Comparison of ENCODE assay signal across 17 cellular contexts in genomic region chr10:44292390-44293002, GRCh38.
A peak's percentile ranks its signal among the peaks of the same experiment; 100 is the strongest.
DNase-seq lines count a peak whose midpoint lies in the region; ATAC-seq and TF ChIP-seq lines count a peak whose summit lies in the region.
"Had no signal": no experiment of that assay in that cellular context is flagged by ENCODE, and none has a peak within 500 bp of the region (broad histone marks: within the 10 kb centered on the region; RNA-seq: fewer than 3 reads in every experiment).

No MANE protein-coding gene starts in this region.

- no peak overlapping the region for H3K27ac ChIP-seq in parathyroid adenoma
- H3K27ac ChIP-seq: RWPE1 had no signal

- H3K36me3 ChIP-seq in iPS-15b (ENCODE audit: control insufficient read depth, insufficient read depth, low read length) (no peaks in the 10 kb centered on the region), parathyroid adenoma (ENCODE audit: control insufficient read depth, insufficient read depth, low read length) (no peaks in the 10 kb centered on the region)

- H3K9me3 ChIP-seq in iPS-15b (ENCODE audit: control insufficient read depth, insufficient read depth, low read length) (no peaks in the 10 kb centered on the region), parathyroid adenoma (ENCODE audit: control insufficient read depth, low read length) (no peaks in the 10 kb centered on the region)

- POLR2A ChIA-PET in WTC11 (lab: Charles Lee), result interaction anchor here (0.8 to 1.9 kb wide), 2 partner anchors 12 to 24 kb away, joined by 3 to 4 read pairs; no protein-coding TSS in a partner anchor
- POLR2A ChIA-PET in activated CD8-positive, alpha-beta T cell treated with anti-CD3 and anti-CD28 coated beads, Interleukin-2, amount 10 ng/mL, durations not matched to agents 7 days and 5 days (lab: Charles Lee), result no interaction called here

- TF ChIP-seq CTCF in WTC11 (IDR thresholded peaks at IDR 0.05) (no peak), parathyroid adenoma (IDR thresholded peaks at IDR 0.05) (no peak)

- ATAC-seq in WTC11 (peak; percentile 67), GM21447 (IDR thresholded peaks at IDR 0.05; ENCODE audit: unreplicated experiment) (no peak), HG03159 (IDR thresholded peaks at IDR 0.05; ENCODE audit: unreplicated experiment) (no peak)
- no peak for ATAC-seq in activated T-cell treated with anti-CD3 and anti-CD28 coated beads, Interleukin-2, amount 50 U/mL, for 72 hours (replicated peaks in 1 of 2)
- ATAC-seq in activated CD8-positive, alpha-beta T cell treated with anti-CD3 and anti-CD28 coated beads, Interleukin-2, amount 10 ng/mL, durations not matched to agents 7 days and 5 days, result no peak
- ATAC-seq: T-cell had no signal

- H3K4me2 ChIP-seq in parathyroid adenoma (ENCODE audit: low read length), result no peak overlapping the region

- H3K9me3 Mint-ChIP-seq in WTC11, result no peaks in the 10 kb centered on the region
- no peaks in the 10 kb centered on the region for H3K9me3 Mint-ChIP-seq in activated T-cell treated with anti-CD3 and anti-CD28 coated beads, Interleukin-2, amount 50 U/mL, for 72 hours
- no peaks in the 10 kb centered on the region for H3K9me3 Mint-ChIP-seq in activated CD8-positive, alpha-beta T cell treated with anti-CD3 and anti-CD28 coated beads, Interleukin-2, amount 10 ng/mL, durations not matched to agents 7 days and 5 days (ENCODE audit: insufficient read depth)
- H3K9me3 Mint-ChIP-seq: CD4-positive, alpha-beta T cell; T-cell had no signal

- H3K4me3 Mint-ChIP-seq in WTC11, result peak overlapping the region; percentile 73
- no peak overlapping the region for H3K4me3 Mint-ChIP-seq in activated T-cell treated with anti-CD3 and anti-CD28 coated beads, Interleukin-2, amount 50 U/mL, for 72 hours
- H3K4me3 Mint-ChIP-seq in activated CD8-positive, alpha-beta T cell treated with anti-CD3 and anti-CD28 coated beads, Interleukin-2, amount 10 ng/mL, durations not matched to agents 7 days and 5 days, result no peak overlapping the region
- H3K4me3 Mint-ChIP-seq: CD4-positive, alpha-beta T cell; T-cell had no signal

- peaks cover 5% of the 10 kb centered on the region for H3K27me3 Mint-ChIP-seq in WTC11 (ENCODE audit: low read depth)
- H3K27me3 Mint-ChIP-seq in activated T-cell treated with anti-CD3 and anti-CD28 coated beads, Interleukin-2, amount 50 U/mL, for 72 hours (ENCODE audit: low read depth), result peaks cover 24% of the 10 kb centered on the region
- H3K27me3 Mint-ChIP-seq in activated CD8-positive, alpha-beta T cell treated with anti-CD3 and anti-CD28 coated beads, Interleukin-2, amount 10 ng/mL, durations not matched to agents 7 days and 5 days (ENCODE audit: low read depth), result peaks cover 22% of the 10 kb centered on the region

- no peaks in the 10 kb centered on the region for H3K79me2 ChIP-seq in parathyroid adenoma

- peaks cover 21% of the 10 kb centered on the region for H3K4me1 Mint-ChIP-seq in WTC11
- no peaks in the 10 kb centered on the region for H3K4me1 Mint-ChIP-seq in activated T-cell treated with anti-CD3 and anti-CD28 coated beads, Interleukin-2, amount 50 U/mL, for 72 hours (ENCODE audit: low read depth)
- no peaks in the 10 kb centered on the region for H3K4me1 Mint-ChIP-seq in activated CD8-positive, alpha-beta T cell treated with anti-CD3 and anti-CD28 coated beads, Interleukin-2, amount 10 ng/mL, durations not matched to agents 7 days and 5 days (ENCODE audit: low read depth)
- H3K4me1 Mint-ChIP-seq: T-cell had no signal

- CTCF ChIA-PET in WTC11 (lab: Charles Lee), result interaction anchor here (1.0 to 1.6 kb wide), 3 partner anchors 58 to 603 kb away, joined by 3 to 5 read pairs (median 4); no protein-coding TSS in a partner anchor
- CTCF ChIA-PET in activated CD8-positive, alpha-beta T cell treated with anti-CD3 and anti-CD28 coated beads, Interleukin-2, amount 10 ng/mL, durations not matched to agents 7 days and 5 days (lab: Charles Lee), result no interaction called here

- H3K4me1 ChIP-seq in iPS-15b (ENCODE audit: control insufficient read depth, insufficient read depth, low read length) (peaks cover 4% of the 10 kb centered on the region), parathyroid adenoma (no peaks in the 10 kb centered on the region)

- H3K27me3 ChIP-seq in iPS-15b (ENCODE audit: control insufficient read depth, insufficient read depth, low read length), result peaks cover 19% of the 10 kb centered on the region
- H3K27me3 ChIP-seq in parathyroid adenoma (ENCODE audit: control insufficient read depth, insufficient read depth, low read length), result no peaks in the 10 kb centered on the region

- DNase-seq in ELF-1 (ENCODE audit: low read depth, low spot score) (peak; percentile 52), WTC11 (ENCODE audit: low spot score) (peak; percentile 40)
- DNase-seq in activated T-cell treated with anti-CD3 and anti-CD28 coated beads, Interleukin-2, amount 50 U/mL, for 72 hours, result no peak
- no peak for DNase-seq in activated CD8-positive, alpha-beta T cell treated with anti-CD3 and anti-CD28 coated beads, Interleukin-2, amount 10 ng/mL, durations not matched to agents 7 days and 5 days
- DNase-seq: CD4-positive, alpha-beta T cell; DMS79 treated with DMSO at 0.1 percent for 48 hours; foreskin fibroblast; NCI-H187 treated with DMSO at 0.1 percent for 48 hours; NCI-H446; NK-92 treated with Interleukin-12 subunit alpha and Interleukin-12 subunit beta, amount 100 ng/mL, for 24 hours; stimulated activated CD4-positive, alpha-beta T cell treated with anti-CD3 and anti-CD28 coated beads, Interleukin-1b, Interleukin-23, amount 100 ng/mL, for 48 hours; T-cell had no signal

- H3K27ac Mint-ChIP-seq in WTC11, result no peak overlapping the region
- no peak overlapping the region for H3K27ac Mint-ChIP-seq in activated T-cell treated with anti-CD3 and anti-CD28 coated beads, Interleukin-2, amount 50 U/mL, for 72 hours
- H3K27ac Mint-ChIP-seq in activated CD8-positive, alpha-beta T cell treated with anti-CD3 and anti-CD28 coated beads, Interleukin-2, amount 10 ng/mL, durations not matched to agents 7 days and 5 days, result no peak overlapping the region
- H3K27ac Mint-ChIP-seq: CD4-positive, alpha-beta T cell; T-cell had no signal

- peak overlapping the region; percentile 25 for H2AFZ ChIP-seq in parathyroid adenoma

- no peaks in the 10 kb centered on the region for H3K36me3 Mint-ChIP-seq in WTC11
- no peaks in the 10 kb centered on the region for H3K36me3 Mint-ChIP-seq in activated T-cell treated with anti-CD3 and anti-CD28 coated beads, Interleukin-2, amount 50 U/mL, for 72 hours (ENCODE audit: insufficient read depth in 2 of 2)
- H3K36me3 Mint-ChIP-seq in activated CD8-positive, alpha-beta T cell treated with anti-CD3 and anti-CD28 coated beads, Interleukin-2, amount 10 ng/mL, durations not matched to agents 7 days and 5 days (ENCODE audit: low read depth), result no peaks in the 10 kb centered on the region
- H3K36me3 Mint-ChIP-seq: T-cell had no signal

- H3K9ac ChIP-seq in iPS-15b (ENCODE audit: low read depth, low read length) (no peak overlapping the region), parathyroid adenoma (no peak overlapping the region)

- H3K4me3 ChIP-seq in iPS-15b (ENCODE audit: low read depth, low read length) (peak overlapping the region; percentile 39), parathyroid adenoma (ENCODE audit: low read depth, low read length) (no peak overlapping the region)

TF ChIP-seq in WTC11, 78 proteins besides CTCF, POLR2A, EP300 and RAD21 (continues in another document):
- TF ChIP-seq IRF2 (CRISPR knock-in tag; IDR thresholded peaks at IDR 0.05; ENCODE audit: borderline replicate concordance, low read depth), result no peak
- no peak for TF ChIP-seq ZNF396 (CRISPR knock-in tag; IDR thresholded peaks at IDR 0.05; ENCODE audit: borderline replicate concordance)
- TF ChIP-seq ZNF532 (CRISPR knock-in tag; IDR thresholded peaks at IDR 0.05; ENCODE audit: borderline replicate concordance), result no peak
- no peak for TF ChIP-seq ZMAT4 (CRISPR knock-in tag; IDR thresholded peaks at IDR 0.05)
- TF ChIP-seq JAZF1 (CRISPR knock-in tag; IDR thresholded peaks at IDR 0.05), result no peak
- no peak for TF ChIP-seq OVOL2 (CRISPR knock-in tag; IDR thresholded peaks at IDR 0.05; ENCODE audit: borderline replicate concordance)
- no peak for TF ChIP-seq RELA (CRISPR knock-in tag; IDR thresholded peaks at IDR 0.05; ENCODE audit: borderline replicate concordance)

Comparison
In these comparisons a context has a peak if more than half of its experiments do, and no peak if none do; other contexts are left out.
1. DNase-seq: peak in ELF-1 (single experiment) and WTC11 (single experiment); none in activated T-cell treated with anti-CD3 and anti-CD28 coated beads, Interleukin-2, amount 50 U/mL, for 72 hours (0 of 2) and activated CD8-positive, alpha-beta T cell treated with anti-CD3 and anti-CD28 coated beads, Interleukin-2, amount 10 ng/mL, durations not matched to agents 7 days and 5 days (single experiment).